In genomic region chr10:13276146-13276545, GRCh38 we compare ENCODE assay signal across 2 cellular contexts. TPM values are rescaled to one million over a fixed set of nuclear protein-coding genes. Genes with fewer than 3 reads are reported as not detected.
"Had no signal": no experiment of that assay in that cellular context is flagged by ENCODE, and none has a peak within 500 bp of the region (broad histone marks: within the 10 kb centered on the region; RNA-seq: fewer than 3 reads in every experiment).

No MANE protein-coding gene starts in this region.

RNA-seq across cellular contexts. Expression of gene UCMA, which starts 42.0 kb away (rescaled TPM):
- total RNA-seq: G401, GM12878 had no signal
